In the genomic region with DNA sequence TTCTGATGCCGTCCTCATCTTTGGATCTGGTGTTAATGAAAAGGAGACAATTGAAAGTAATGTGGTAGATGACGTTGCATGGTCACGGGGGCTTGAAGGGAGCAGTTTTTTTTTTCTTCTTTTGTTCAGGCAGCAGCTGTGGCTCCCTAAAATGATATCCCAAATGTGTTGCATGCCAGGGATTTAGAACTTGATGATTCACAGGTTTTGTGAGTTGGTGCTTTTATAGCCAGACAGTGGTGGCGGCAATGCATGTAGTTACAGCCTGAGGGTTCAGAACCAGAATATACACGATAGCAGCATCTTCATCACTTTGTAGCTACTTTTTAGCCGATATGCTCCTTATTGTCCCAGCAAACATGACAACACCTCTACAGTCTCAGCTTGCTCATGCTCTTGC, we compare ENCODE assay signal across 21 cellular contexts.
"Had no signal": no experiment of that assay in that cellular context is flagged by ENCODE, and none has a peak within 500 bp of the region (broad histone marks: within the 10 kb centered on the region; RNA-seq: fewer than 3 reads in every experiment).

No MANE protein-coding gene starts in this region.

- H3K4me3 Mint-ChIP-seq: activated CD4-positive, alpha-beta T cell treated with anti-CD3 and anti-CD28 coated beads for 36 hours; activated CD8-positive, alpha-beta T cell treated with anti-CD3 and anti-CD28 coated beads, Interleukin-2, amount 10 ng/mL, durations not matched to agents 7 days and 5 days; activated naive CD8-positive, alpha-beta T cell treated with anti-CD3 and anti-CD28 coated beads, Interleukin-2, amount 50 U/mL, for 24 hours; effector memory CD8-positive, alpha-beta T cell; natural killer cell treated with Interleukin-12 subunit alpha and Interleukin-12 subunit beta and Interleukin-15 and Interleukin-18, amount 100 ng/mL, for 72 hours; T-cell had no signal

- H3K4me1 Mint-ChIP-seq: activated CD4-positive, alpha-beta T cell treated with anti-CD3 and anti-CD28 coated beads for 36 hours; activated naive CD8-positive, alpha-beta T cell treated with anti-CD3 and anti-CD28 coated beads, Interleukin-2, amount 50 U/mL, for 24 hours had no signal

- H3K36me3 Mint-ChIP-seq: natural killer cell treated with Interleukin-12 subunit alpha and Interleukin-12 subunit beta and Interleukin-15 and Interleukin-18, amount 100 ng/mL, for 72 hours had no signal

- H3K9me3 Mint-ChIP-seq: effector memory CD8-positive, alpha-beta T cell had no signal

- H3K27ac ChIP-seq: coronary artery, prostate gland, right lobe of liver, WERI-Rb-1 had no signal

- DNase-seq: activated CD4-positive, alpha-beta T cell treated with anti-CD3 and anti-CD28 coated beads for 36 hours; activated CD8-positive, alpha-beta memory T cell treated with anti-CD3 and anti-CD28 coated beads, Interleukin-2, amount 50 U/mL, for 48 hours; activated CD8-positive, alpha-beta T cell treated with anti-CD3 and anti-CD28 coated beads, Interleukin-2, amount 10 ng/mL, durations not matched to agents 7 days and 5 days; activated naive CD4-positive, alpha-beta T cell treated with Interleukin-2 at 50 U/mL for 16 hours; activated naive CD8-positive, alpha-beta T cell treated with anti-CD3 and anti-CD28 coated beads, Interleukin-2, amount 50 U/mL, for 24 hours; caudate nucleus; effector memory CD8-positive, alpha-beta T cell; head of caudate nucleus; mucosa of descending colon; nucleus accumbens; right lobe of liver; stimulated activated CD4-positive, alpha-beta T cell treated with anti-CD3 and anti-CD28 coated beads, Interleukin-12 subunit alpha, Interleukin-12 subunit beta, amount 100 ng/mL, for 4 hours; stimulated activated naive CD4-positive, alpha-beta T cell; substantia nigra; T-cell; T1000; trophoblast cell; WERI-Rb-1 had no signal

- H3K4me3 ChIP-seq: coronary artery, mucosa of descending colon, prostate gland, right lobe of liver had no signal

- H3K27me3 Mint-ChIP-seq: activated CD4-positive, alpha-beta T cell treated with anti-CD3 and anti-CD28 coated beads for 36 hours; activated naive CD8-positive, alpha-beta T cell treated with anti-CD3 and anti-CD28 coated beads, Interleukin-2, amount 50 U/mL, for 24 hours; natural killer cell treated with Interleukin-12 subunit alpha and Interleukin-12 subunit beta and Interleukin-15 and Interleukin-18, amount 100 ng/mL, for 72 hours; T-cell had no signal

- H3K9me3 ChIP-seq: mucosa of descending colon, prostate gland, right lobe of liver had no signal

- H3K27ac Mint-ChIP-seq: activated CD4-positive, alpha-beta T cell treated with anti-CD3 and anti-CD28 coated beads for 36 hours; activated CD8-positive, alpha-beta T cell treated with anti-CD3 and anti-CD28 coated beads, Interleukin-2, amount 10 ng/mL, durations not matched to agents 7 days and 5 days; activated naive CD8-positive, alpha-beta T cell treated with anti-CD3 and anti-CD28 coated beads, Interleukin-2, amount 50 U/mL, for 24 hours; effector memory CD8-positive, alpha-beta T cell; T-cell had no signal

- ATAC-seq: activated CD4-positive, alpha-beta T cell treated with anti-CD3 and anti-CD28 coated beads for 36 hours; activated CD8-positive, alpha-beta T cell treated with anti-CD3 and anti-CD28 coated beads, Interleukin-2, amount 10 ng/mL, durations not matched to agents 7 days and 5 days; activated naive CD8-positive, alpha-beta T cell treated with anti-CD3 and anti-CD28 coated beads, Interleukin-2, amount 50 U/mL, for 24 hours; effector memory CD8-positive, alpha-beta T cell; mucosa of descending colon; natural killer cell treated with Interleukin-12 subunit alpha and Interleukin-12 subunit beta and Interleukin-15 and Interleukin-18, amount 100 ng/mL, for 72 hours; right lobe of liver; T-cell had no signal

- H3K27me3 ChIP-seq: right lobe of liver had no signal
